1 cellular context compared by ENCODE assay signal in the genomic region with DNA sequence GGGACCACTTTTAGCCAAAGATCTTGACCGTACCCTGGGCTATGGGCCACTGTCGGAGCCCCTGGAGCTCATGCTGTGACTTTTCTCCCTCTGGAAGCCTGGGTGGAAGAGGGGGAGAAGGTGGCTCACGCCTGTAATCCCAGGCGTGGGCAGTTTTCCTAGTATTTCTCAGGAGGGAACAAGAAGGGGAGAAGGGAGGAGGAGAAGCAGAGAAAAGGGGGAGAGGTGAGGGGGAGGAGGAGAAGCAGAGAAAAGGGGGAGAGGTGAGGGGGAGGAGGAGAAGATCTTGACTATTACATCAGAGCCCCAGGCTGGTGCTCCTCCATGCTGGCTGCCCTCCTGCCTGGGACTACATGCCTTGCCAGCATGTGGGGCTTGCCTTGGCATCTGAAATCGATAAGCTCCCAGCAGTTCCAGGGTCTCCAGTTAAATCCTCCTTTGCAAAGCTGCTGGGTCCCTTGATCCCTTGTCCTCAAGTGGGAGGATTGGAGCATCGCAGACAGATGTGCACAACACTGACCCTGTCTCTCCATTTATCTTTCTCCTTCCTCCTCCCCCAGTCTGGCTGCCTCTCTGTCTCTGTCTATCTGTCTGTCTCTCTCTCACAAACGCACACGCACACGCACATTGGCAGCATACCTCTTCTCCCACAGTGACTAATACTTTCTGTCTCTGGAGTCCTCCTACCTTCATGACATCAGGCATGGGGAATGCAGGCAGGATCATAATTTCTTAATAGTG.
TF ChIP-seq lines count a peak whose summit lies in the region.

No MANE protein-coding gene starts in this region.

TF ChIP-seq in IMR-90, 13 proteins besides CTCF, POLR2A, EP300 and RAD21 (continued from another document):
- no peak for TF ChIP-seq USF2 (IDR thresholded peaks at IDR 0.05; ENCODE audit: low read depth, low read length)
- TF ChIP-seq MAZ (IDR thresholded peaks at IDR 0.05; ENCODE audit: borderline replicate concordance, low read depth, low read length) = 0 out of 2 replicates have a peak, but pooled peaks have one; percentile 20
- TF ChIP-seq FOS (IDR thresholded peaks at IDR 0.05; ENCODE audit: low read depth, low read length) = peak; percentile 85
- TF ChIP-seq CEBPB (IDR thresholded peaks at IDR 0.05; ENCODE audit: low read depth, low read length) = peak; percentile 70
- peak; percentile 51 for TF ChIP-seq RCOR1 (IDR thresholded peaks at IDR 0.05; ENCODE audit: insufficient replicate concordance, low read length)
- peak; percentile 36; the same call in 1 of the 2 replicates for TF ChIP-seq NFE2L2 (IDR thresholded peaks at IDR 0.05; ENCODE audit: low read depth, low read length)
- TF ChIP-seq RFX5 (IDR thresholded peaks at IDR 0.05; ENCODE audit: low read depth, low read length) = no peak
